Comparison of ENCODE assay signal across 14 cellular contexts in genomic region chr11:47488674-47489394, GRCh38. TPM values are rescaled to one million over a fixed set of nuclear protein-coding genes. Genes with fewer than 3 reads are reported as not detected.
DNase-seq lines count a peak whose midpoint lies in the region; ATAC-seq and TF ChIP-seq lines count a peak whose summit lies in the region.
"Had no signal": no experiment of that assay in that cellular context is flagged by ENCODE, and none has a peak within 500 bp of the region (broad histone marks: within the 10 kb centered on the region; RNA-seq: fewer than 3 reads in every experiment).

No MANE protein-coding gene starts in this region.

- no peaks in the 10 kb centered on the region for H3K27me3 Mint-ChIP-seq in activated CD4-positive, alpha-beta T cell treated with anti-CD3 and anti-CD28 coated beads, Interleukin-2, amount 10 ng/mL, durations not matched to agents 24 days and 14 days

- H3K4me1 Mint-ChIP-seq in activated CD4-positive, alpha-beta T cell treated with anti-CD3 and anti-CD28 coated beads, Interleukin-2, amount 10 ng/mL, durations not matched to agents 24 days and 14 days, result peaks cover 14% of the 10 kb centered on the region

- H3K36me3 Mint-ChIP-seq in activated CD4-positive, alpha-beta T cell treated with anti-CD3 and anti-CD28 coated beads, Interleukin-2, amount 10 ng/mL, durations not matched to agents 24 days and 14 days (ENCODE audit: low read depth), result peaks cover 48% of the 10 kb centered on the region

- no peak for TF ChIP-seq EP300 in sigmoid colon (IDR thresholded peaks at IDR 0.05)

- no peaks in the 10 kb centered on the region for H3K27me3 ChIP-seq in gastrocnemius medialis
- no peaks in the 10 kb centered on the region for H3K27me3 ChIP-seq in sigmoid colon
- H3K27me3 ChIP-seq: esophagus muscularis mucosa had no signal

- TF ChIP-seq POLR2A in gastrocnemius medialis (IDR thresholded peaks at IDR 0.05) (no peak), sigmoid colon (IDR thresholded peaks at IDR 0.05) (no peak)

- peaks cover 62% of the 10 kb centered on the region for H3K36me3 ChIP-seq in SK-N-MC (ENCODE audit: insufficient read depth, low read length)
- peaks cover 0 to 42% of the 10 kb centered on the region in 2 donors for H3K36me3 ChIP-seq in gastrocnemius medialis
- peaks cover 13 to 36% (median 34%) of the 10 kb centered on the region in 4 donors for H3K36me3 ChIP-seq in sigmoid colon

- H3K9me3 ChIP-seq in SK-N-MC (ENCODE audit: low read depth, low read length), result no peaks in the 10 kb centered on the region
- H3K9me3 ChIP-seq in gastrocnemius medialis, result no peaks in the 10 kb centered on the region
- H3K9me3 ChIP-seq in sigmoid colon, result no peaks in the 10 kb centered on the region
- H3K9me3 ChIP-seq: esophagus muscularis mucosa had no signal

- ATAC-seq in left colon, result peak; percentile 71
- peak in 1 of 2 donors; percentile 33 for ATAC-seq in gastrocnemius medialis

- WGBS in sigmoid colon, 2 donors, result 21 to 64% methylated on average over 6 of the region's 6 CpGs

- intact Hi-C loops in activated CD4-positive, alpha-beta T cell treated with anti-CD3 and anti-CD28 coated beads, Interleukin-2, amount 10 ng/mL, durations not matched to agents 24 days and 14 days (cut with micrococcal nuclease), result no loop called here
- intact Hi-C loops in left colon (cut with DNase I, micrococcal nuclease) (no loop called here), gastrocnemius medialis (cut with DNase I; ENCODE audit: low total_unique reads) (no loop called here), sigmoid colon (cut with DNase I) (no loop called here)

- TF ChIP-seq CTCF in gastrocnemius medialis (IDR thresholded peaks at IDR 0.05 in 4 of 5, conservative IDR thresholded peaks at IDR 0.05 in 1 of 5) (no peak), sigmoid colon (IDR thresholded peaks at IDR 0.05) (no peak)

- peak overlapping the region; percentile 13 for H3K27ac Mint-ChIP-seq in activated CD4-positive, alpha-beta T cell treated with anti-CD3 and anti-CD28 coated beads, Interleukin-2, amount 10 ng/mL, durations not matched to agents 24 days and 14 days

- H3K9ac ChIP-seq in SK-N-MC (ENCODE audit: insufficient read length), result no peak overlapping the region

- H3K4me3 Mint-ChIP-seq in activated CD4-positive, alpha-beta T cell treated with anti-CD3 and anti-CD28 coated beads, Interleukin-2, amount 10 ng/mL, durations not matched to agents 24 days and 14 days, result no peak overlapping the region
- H3K4me3 Mint-ChIP-seq: neural crest cell had no signal

- peak overlapping the region; percentile 60 for H3K27ac ChIP-seq in SK-N-MC
- H3K27ac ChIP-seq in gastrocnemius medialis, result peak overlapping the region; percentile 7 to 62 (median 32)
- H3K27ac ChIP-seq in sigmoid colon, result no peak overlapping the region

- in situ Hi-C loops in gastrocnemius medialis (cut with MboI; ENCODE audit: low sequenced_read_pairs in 4 of 4), result no loop called here

- DNase-seq in activated CD4-positive, alpha-beta T cell treated with anti-CD3 and anti-CD28 coated beads, Interleukin-2, amount 10 ng/mL, durations not matched to agents 24 days and 14 days, result no peak
- no peak for DNase-seq in activated CD4-positive, alpha-beta T cell treated with anti-CD3 and anti-CD28 coated beads, Interleukin-2, amount 50 U/mL, for 4 hours
- DNase-seq in SK-N-MC (ENCODE audit: low read depth, low spot score) (no peak), left colon (peak; percentile 19 to 30), gastrocnemius medialis (no peak), NK-92 (lab: John Stamatoyannopoulos, UW; ENCODE audit: unreplicated experiment) (no peak), sigmoid colon (no peak), islet precursor cell (no peak)
- DNase-seq: ACHN, NCI-H2081, NCI-H774 had no signal

- H3K9me3 Mint-ChIP-seq in activated CD4-positive, alpha-beta T cell treated with anti-CD3 and anti-CD28 coated beads, Interleukin-2, amount 10 ng/mL, durations not matched to agents 24 days and 14 days, result no peaks in the 10 kb centered on the region
- H3K9me3 Mint-ChIP-seq: neural crest cell had no signal

- no peak overlapping the region for H3K4me3 ChIP-seq in SK-N-MC
- H3K4me3 ChIP-seq in gastrocnemius medialis, result no peak overlapping the region
- no peak overlapping the region for H3K4me3 ChIP-seq in sigmoid colon
- H3K4me3 ChIP-seq: esophagus muscularis mucosa had no signal

- H3K4me1 ChIP-seq in gastrocnemius medialis (peaks cover 0 to 9% of the 10 kb centered on the region in 2 donors), sigmoid colon (peaks cover 0 to 22% (median 10%) of the 10 kb centered on the region in 4 donors)

RNA-seq across cellular contexts. Expression of gene RAPSN, which starts 39.9 kb away (rescaled TPM):
- total RNA-seq in activated CD4-positive, alpha-beta T cell treated with anti-CD3 and anti-CD28 coated beads, Interleukin-2, amount 10 ng/mL, durations not matched to agents 24 days and 14 days, result 0.42 and 1.0 TPM in 2 replicates
- under 1 TPM; 0.61 to 0.70 TPM for total RNA-seq in left colon
- total RNA-seq in gastrocnemius medialis, result 10 to 100 TPM; 48.9 to 68.6 (median 59.4) TPM
- under 1 TPM in 3 of 4 donors, not detected in 1; 0.27 to 0.55 (median 0.36) TPM for total RNA-seq in sigmoid colon
- polyA plus RNA-seq in sigmoid colon, result under 1 TPM in 1 of 3 donors, not detected in 2; 0.61 TPM
- total RNA-seq: subcutaneous adipose tissue had no signal

Comparison
In these comparisons a context has a peak if more than half of its experiments do, and no peak if none do; other contexts are left out.
1. DNase-seq: peak in left colon (2 of 2); none in activated CD4-positive, alpha-beta T cell treated with anti-CD3 and anti-CD28 coated beads, Interleukin-2, amount 10 ng/mL, durations not matched to agents 24 days and 14 days (single experiment), activated CD4-positive, alpha-beta T cell treated with anti-CD3 and anti-CD28 coated beads, Interleukin-2, amount 50 U/mL, for 4 hours (0 of 2), SK-N-MC (single experiment), gastrocnemius medialis (0 of 2), NK-92 (single experiment), sigmoid colon (single experiment) and islet precursor cell (single experiment).
2. H3K27ac ChIP-seq: peak in SK-N-MC (single experiment) and gastrocnemius medialis (4 of 4); none in sigmoid colon (0 of 4).
3. RNA of gene RAPSN, which starts 39.9 kb away (total RNA-seq): 48.9 to 68.6 TPM in gastrocnemius medialis; 0.61 to 0.70 TPM in left colon, 0.42 to 1.0 TPM in activated CD4-positive, alpha-beta T cell treated with anti-CD3 and anti-CD28 coated beads, Interleukin-2, amount 10 ng/mL, durations not matched to agents 24 days and 14 days and 0.27 to 0.55 TPM in sigmoid colon; every median in the first group is over 10 times any median in the second.